ENCODE assay signal across 18 cellular contexts in genomic region chr2:7773974-7774365, GRCh38.
DNase-seq lines count a peak whose midpoint lies in the region; ATAC-seq and TF ChIP-seq lines count a peak whose summit lies in the region.
"Had no signal": no experiment of that assay in that cellular context is flagged by ENCODE, and none has a peak within 500 bp of the region (broad histone marks: within the 10 kb centered on the region; RNA-seq: fewer than 3 reads in every experiment).

No MANE protein-coding gene starts in this region.

- peaks cover 5% of the 10 kb centered on the region for H3K9me3 Mint-ChIP-seq in Calu3 (ENCODE audit: low read depth, unreplicated experiment)
- no peaks in the 10 kb centered on the region for H3K9me3 Mint-ChIP-seq in dendritic cell treated with granulocyte-macrophage colony-stimulating factor and Interleukin-4, amounts not matched to agents 40 ng/mL and 50 ng/mL, for 4 days

- H3K4me1 Mint-ChIP-seq in Calu3 (ENCODE audit: low read depth, unreplicated experiment), result peaks cover 29% of the 10 kb centered on the region
- H3K4me1 Mint-ChIP-seq in dendritic cell treated with granulocyte-macrophage colony-stimulating factor and Interleukin-4, amounts not matched to agents 40 ng/mL and 50 ng/mL, for 4 days (ENCODE audit: low read depth), result peaks cover 31% of the 10 kb centered on the region

- peaks cover 6% of the 10 kb centered on the region for H3K36me3 Mint-ChIP-seq in Calu3 (ENCODE audit: insufficient read depth, unreplicated experiment)
- H3K36me3 Mint-ChIP-seq in dendritic cell treated with granulocyte-macrophage colony-stimulating factor and Interleukin-4, amounts not matched to agents 40 ng/mL and 50 ng/mL, for 4 days (ENCODE audit: low read depth), result no peaks in the 10 kb centered on the region

- TSS peak; percentile 99 for BruUV-seq in Calu3 (replicated peaks; lab: Mats Ljungman, UMichigan)

- TF ChIP-seq CTCF in Calu3 (IDR thresholded peaks at IDR 0.05; ENCODE audit: unreplicated experiment) (no peak), omental fat pad (IDR thresholded peaks at IDR 0.05) (no peak), coronary artery (IDR thresholded peaks at IDR 0.05) (no peak)

- CTCF ChIA-PET in Calu3 (lab: Charles Lee), result interaction anchor here (0.9 to 2.1 kb wide), 4 partner anchors 22 to 347 kb away, joined by 3 to 11 read pairs (median 4); no protein-coding TSS in a partner anchor

- ATAC-seq in GM21390 (IDR thresholded peaks at IDR 0.05; ENCODE audit: unreplicated experiment) (peak; percentile 3), HG03460 (IDR thresholded peaks at IDR 0.05; ENCODE audit: unreplicated experiment) (peak; percentile 3), omental fat pad (ENCODE audit: low FRiP score) (no peak), GM21423 (IDR thresholded peaks at IDR 0.05; ENCODE audit: unreplicated experiment) (no peak)
- ATAC-seq: Panc1 had no signal

- peak; percentile 6 for DNase-seq in Calu3
- no peak for DNase-seq in omental fat pad (ENCODE audit: low spot score)
- DNase-seq in coronary artery (ENCODE audit: low spot score), result no peak
- no peak for DNase-seq in epidermal melanocyte (ENCODE audit: insufficient read length, low spot score)
- DNase-seq: anterior cingulate cortex, DMS53, hippocampal formation, Karpas-422, NCI-H1417 treated with DMSO at 0.1 percent for 48 hours, NCI-H510A treated with DMSO at 0.1 percent for 48 hours, spleen, SW 1271 had no signal

- peak overlapping the region; percentile 17 for H3K4me3 Mint-ChIP-seq in Calu3 (ENCODE audit: low read depth, unreplicated experiment)
- H3K4me3 Mint-ChIP-seq in dendritic cell treated with granulocyte-macrophage colony-stimulating factor and Interleukin-4, amounts not matched to agents 40 ng/mL and 50 ng/mL, for 4 days, result peak overlapping the region; percentile 58

- H3K27ac ChIP-seq in coronary artery, result no peak overlapping the region
- H3K27ac ChIP-seq: suprapubic skin had no signal

- H3K27ac Mint-ChIP-seq in Calu3 (ENCODE audit: unreplicated experiment), result peak overlapping the region; percentile 90
- peak overlapping the region; percentile 89 for H3K27ac Mint-ChIP-seq in dendritic cell treated with granulocyte-macrophage colony-stimulating factor and Interleukin-4, amounts not matched to agents 40 ng/mL and 50 ng/mL, for 4 days

- H3K27me3 Mint-ChIP-seq in Calu3 (ENCODE audit: unreplicated experiment), result no peaks in the 10 kb centered on the region
- H3K27me3 Mint-ChIP-seq in dendritic cell treated with granulocyte-macrophage colony-stimulating factor and Interleukin-4, amounts not matched to agents 40 ng/mL and 50 ng/mL, for 4 days, result peaks cover 13% of the 10 kb centered on the region

- H3K4me3 ChIP-seq in coronary artery, result no peak overlapping the region
- H3K4me3 ChIP-seq: suprapubic skin had no signal

- intact Hi-C loops in Calu3 (cut with micrococcal nuclease; ENCODE audit: unreplicated experiment), result loop anchor here (1.0 to 2.0 kb wide), 2 partner anchors 51 to 167 kb away; no protein-coding TSS in a partner anchor
- intact Hi-C loops in dendritic cell treated with granulocyte-macrophage colony-stimulating factor and Interleukin-4, amounts not matched to agents 40 ng/mL and 50 ng/mL, for 4 days (cut with micrococcal nuclease), result loop anchor here (2.0 kb wide), 1 partner anchor 21 kb away; no protein-coding TSS in a partner anchor

Comparison
In these comparisons a context has a peak if more than half of its experiments do, and no peak if none do; other contexts are left out.
1. ATAC-seq: peak in GM21390 (single experiment) and HG03460 (single experiment); none in omental fat pad (single experiment) and GM21423 (single experiment).